ENCODE assay signal across 27 cellular contexts in the genomic region with DNA sequence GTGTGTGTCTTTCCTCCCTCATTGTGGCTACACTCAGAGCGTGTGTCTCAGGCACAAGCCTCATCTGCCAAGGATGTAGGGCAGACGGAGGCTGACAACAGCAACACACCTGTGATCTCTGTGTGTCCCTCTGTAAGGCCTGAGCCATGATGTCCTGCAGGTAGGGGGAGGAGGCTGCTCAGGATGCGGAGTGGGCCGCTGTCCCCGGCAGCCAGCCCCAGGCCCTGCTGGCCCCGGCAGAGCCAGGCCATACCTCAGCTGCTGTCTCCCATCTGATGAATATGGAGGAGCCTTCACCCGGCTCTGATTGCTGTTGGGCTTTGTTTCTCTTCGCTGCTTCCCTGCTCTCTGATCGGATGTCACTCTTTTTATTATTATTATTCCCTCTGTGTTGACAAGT.
DNase-seq lines count a peak whose midpoint lies in the region; ATAC-seq and TF ChIP-seq lines count a peak whose summit lies in the region.
"Had no signal": no experiment of that assay in that cellular context is flagged by ENCODE, and none has a peak within 500 bp of the region (broad histone marks: within the 10 kb centered on the region; RNA-seq: fewer than 3 reads in every experiment).

No MANE protein-coding gene starts in this region.

- TF ChIP-seq EP300 in neural cell (conservative IDR thresholded peaks at IDR 0.05; ENCODE audit: poor library complexity, severe bottlenecking) = no peak

- H2BK12ac ChIP-seq in H9 (ENCODE audit: insufficient read length, low read depth, low read length) = no peak overlapping the region

- no CpG with 5 or more reads among the region's 9 CpGs for WGBS in H9 (ENCODE audit: extremely low coverage, insufficient read length, low lambda C conversion rate)

- H4K8ac ChIP-seq in H9 (replicated peaks; ENCODE audit: insufficient read length, low read depth, low read length) = no peak overlapping the region

- H3K23me2 ChIP-seq in H9 (ENCODE audit: insufficient read length, low read depth, low read length, poor library complexity, severe bottlenecking) = no peaks in the 10 kb centered on the region

- H3K4me3 Mint-ChIP-seq in H9 (no peak overlapping the region), glutamatergic neuron (ENCODE audit: unreplicated experiment) (no peak overlapping the region)
- H3K4me3 Mint-ChIP-seq: activated CD4-positive, alpha-beta T cell treated with anti-CD3 and anti-CD28 coated beads, Interleukin-2, amount 10 ng/mL, durations not matched to agents 24 days and 14 days; activated naive CD8-positive, alpha-beta T cell; activated T-helper 1 cell treated with anti-CD3 and anti-CD28 coated beads, Interleukin-12 subunit alpha, Interleukin-12 subunit beta, Interleukin-2, Interleukin-4 antibody, amounts not matched to agents 30 ng/mL and 10 ng/mL and 1 ng/mL, durations not matched to agents 14 hours and 24 hours and 36 hours; CD14-positive monocyte; central memory CD8-positive, alpha-beta T cell; IgD-negative memory B cell; T-helper 1 cell treated with Interleukin-12 subunit alpha and Interleukin-12 subunit beta and Interleukin-4 antibody, amounts not matched to agents 30 μg/mL and 1 μg/mL, for 36 hours had no signal

- TF ChIP-seq CTCF in H9 (conservative IDR thresholded peaks at IDR 0.05) (no peak), glutamatergic neuron (IDR thresholded peaks at IDR 0.05; ENCODE audit: partially characterized antibody, unreplicated experiment) (no peak), neural cell (IDR thresholded peaks at IDR 0.05; ENCODE audit: poor library complexity, severe bottlenecking) (no peak), WERI-Rb-1 (IDR thresholded peaks at IDR 0.05; ENCODE audit: low read depth, low read length) (no peak)

- H3K9me2 ChIP-seq in neural cell (ENCODE audit: insufficient read depth, low read length) = no peaks in the 10 kb centered on the region

- H3K9me3 Mint-ChIP-seq in H9 (no peaks in the 10 kb centered on the region), glutamatergic neuron (ENCODE audit: unreplicated experiment) (peaks cover 3% of the 10 kb centered on the region)
- H3K9me3 Mint-ChIP-seq: activated CD4-positive, alpha-beta T cell treated with anti-CD3 and anti-CD28 coated beads, Interleukin-2, amount 10 ng/mL, durations not matched to agents 24 days and 14 days; activated T-helper 1 cell treated with anti-CD3 and anti-CD28 coated beads, Interleukin-12 subunit alpha, Interleukin-12 subunit beta, Interleukin-2, Interleukin-4 antibody, amounts not matched to agents 30 ng/mL and 10 ng/mL and 1 ng/mL, durations not matched to agents 14 hours and 24 hours and 36 hours; IgD-negative memory B cell; T-helper 1 cell treated with Interleukin-12 subunit alpha and Interleukin-12 subunit beta and Interleukin-4 antibody, amounts not matched to agents 30 μg/mL and 1 μg/mL, for 36 hours had no signal

- no peak overlapping the region for H2AFZ ChIP-seq in H9 (ENCODE audit: low read length)
- no peak overlapping the region for H2AFZ ChIP-seq in neural cell (ENCODE audit: low read depth, low read length)
- H2AFZ ChIP-seq: parathyroid adenoma had no signal

- H3K79me1 ChIP-seq in H9 (ENCODE audit: insufficient read depth, low read depth, low read length, poor library complexity, severe bottlenecking) = no peaks in the 10 kb centered on the region

- H3K4ac ChIP-seq in H9 (ENCODE audit: low read depth, low read length) = no peak overlapping the region

- H3K18ac ChIP-seq in H9 (ENCODE audit: insufficient read length, low read depth, low read length) = no peak overlapping the region

- H3K4me3 ChIP-seq in neural cell (ENCODE audit: low read length) = peak overlapping the region; percentile 40
- H3K4me3 ChIP-seq in WERI-Rb-1 (ENCODE audit: low read depth, low read length) = no peak overlapping the region
- H3K4me3 ChIP-seq: right lobe of liver, SJSA1, thyroid gland had no signal

- H3K23ac ChIP-seq in H9 (ENCODE audit: insufficient read length, low read depth, low read length) = no peak overlapping the region

- H3K14ac ChIP-seq in H9 (ENCODE audit: insufficient read depth, low read length) = no peak overlapping the region

- H3K36me3 Mint-ChIP-seq in H9 (ENCODE audit: insufficient read depth in 1 of 3, low read depth in 3 of 3) (no peaks in the 10 kb centered on the region), glutamatergic neuron (ENCODE audit: unreplicated experiment) (no peaks in the 10 kb centered on the region)
- H3K36me3 Mint-ChIP-seq: activated naive CD8-positive, alpha-beta T cell; CD14-positive monocyte; IgD-negative memory B cell had no signal

- no peak overlapping the region for H3K27ac ChIP-seq in H9 (ENCODE audit: insufficient read length, low read depth, low read length)
- H3K27ac ChIP-seq in neural cell (ENCODE audit: low read length) = no peak overlapping the region
- no peak overlapping the region for H3K27ac ChIP-seq in WERI-Rb-1
- H3K27ac ChIP-seq: epithelial cell of prostate, parathyroid adenoma, right lobe of liver, SJSA1, thyroid gland had no signal

- H3K27ac Mint-ChIP-seq in H9 = no peak overlapping the region
- peak overlapping the region; percentile 28 for H3K27ac Mint-ChIP-seq in glutamatergic neuron (ENCODE audit: unreplicated experiment)
- H3K27ac Mint-ChIP-seq: activated CD4-positive, alpha-beta T cell treated with anti-CD3 and anti-CD28 coated beads, Interleukin-2, amount 10 ng/mL, durations not matched to agents 24 days and 14 days; activated naive CD8-positive, alpha-beta T cell; activated T-helper 1 cell treated with anti-CD3 and anti-CD28 coated beads, Interleukin-12 subunit alpha, Interleukin-12 subunit beta, Interleukin-2, Interleukin-4 antibody, amounts not matched to agents 30 ng/mL and 10 ng/mL and 1 ng/mL, durations not matched to agents 14 hours and 24 hours and 36 hours; IgD-negative memory B cell; T-helper 1 cell treated with Interleukin-12 subunit alpha and Interleukin-12 subunit beta and Interleukin-4 antibody, amounts not matched to agents 30 μg/mL and 1 μg/mL, for 36 hours had no signal

- peak; percentile 18 for TF ChIP-seq RAD21 in neural cell (conservative IDR thresholded peaks at IDR 0.05)

- no peak overlapping the region for H2BK5ac ChIP-seq in H9 (ENCODE audit: insufficient read length, low read length)

- no peaks in the 10 kb centered on the region; the same call in 1 of the 2 replicates for H3K4me1 ChIP-seq in H9 (ENCODE audit: insufficient read depth, low read length)
- H3K4me1 ChIP-seq: parathyroid adenoma, right lobe of liver, SJSA1, thyroid gland had no signal

- H3K36me3 ChIP-seq in neural cell (ENCODE audit: insufficient read depth, low read length) = no peaks in the 10 kb centered on the region
- no peaks in the 10 kb centered on the region for H3K36me3 ChIP-seq in WERI-Rb-1
- H3K36me3 ChIP-seq: right lobe of liver, SJSA1, thyroid gland had no signal

- no peak overlapping the region for H2BK20ac ChIP-seq in H9 (ENCODE audit: low read depth, low read length, poor library complexity, severe bottlenecking)

- H4K20me1 ChIP-seq in H9 (ENCODE audit: control insufficient read depth, insufficient read depth, insufficient read length) (no peaks in the 10 kb centered on the region), neural cell (ENCODE audit: insufficient read depth) (no peaks in the 10 kb centered on the region)

- no peak overlapping the region for H4K91ac ChIP-seq in H9 (ENCODE audit: insufficient read length, low read depth, low read length)

- H3K9ac ChIP-seq in H9 (ENCODE audit: extremely low read depth, insufficient read length, low read length) = no peak overlapping the region
- no peak overlapping the region for H3K9ac ChIP-seq in neural cell (ENCODE audit: low read length)
- H3K9ac ChIP-seq: parathyroid adenoma had no signal

- DNase-seq in H9 (peak; percentile 59), NCI-H748 (lab: John Stamatoyannopoulos, UW; ENCODE audit: unreplicated experiment) (peak; percentile 82), glutamatergic neuron (peak; percentile 61), NCI-H2196 (lab: John Stamatoyannopoulos, UW; ENCODE audit: unreplicated experiment) (no peak), WERI-Rb-1 (no peak)
- DNase-seq: activated CD4-positive, alpha-beta T cell treated with anti-CD3 and anti-CD28 coated beads, Interleukin-2, amount 10 ng/mL, durations not matched to agents 24 days and 14 days; left cardiac atrium; NCI-H1105; NCI-H2171; NCI-H524 treated with DMSO at 0.1 percent for 48 hours; right lobe of liver; stimulated activated CD4-positive, alpha-beta T cell treated with anti-CD3 and anti-CD28 coated beads, Interleukin-12 subunit alpha, Interleukin-12 subunit beta, amount 100 ng/mL, for 4 hours; stimulated activated CD4-positive, alpha-beta T cell treated with anti-CD3 and anti-CD28 coated beads, Interleukin-4, amount 100 ng/mL, for 4 hours; stimulated activated naive CD8-positive, alpha-beta T cell treated with anti-CD3 and anti-CD28 coated beads, Interleukin-15, Interleukin-2, amounts not matched to agents 100 U/mL and 50 U/mL, for 24 hours; thyroid gland had no signal

- no peak overlapping the region for H4K5ac ChIP-seq in H9 (ENCODE audit: insufficient read length, low read depth, low read length)

- H3T11ph ChIP-seq in H9 (ENCODE audit: low read length) = no peak overlapping the region

- peaks cover 14 to 18% of the 10 kb centered on the region in 2 experiments for H3K4me1 Mint-ChIP-seq in H9
- H3K4me1 Mint-ChIP-seq in glutamatergic neuron (ENCODE audit: low read depth, unreplicated experiment) = peaks cover 41% of the 10 kb centered on the region
- H3K4me1 Mint-ChIP-seq: CD14-positive monocyte, IgD-negative memory B cell had no signal

- no peaks in the 10 kb centered on the region for H3K9me3 ChIP-seq in H9 (ENCODE audit: control insufficient read depth, low read depth, low read length)
- no peaks in the 10 kb centered on the region for H3K9me3 ChIP-seq in neural cell (ENCODE audit: low read length)
- no peaks in the 10 kb centered on the region for H3K9me3 ChIP-seq in WERI-Rb-1 (ENCODE audit: severe bottlenecking)
- H3K9me3 ChIP-seq: right lobe of liver, SJSA1, thyroid gland had no signal

- H3K27me3 Mint-ChIP-seq in H9 (ENCODE audit: low read depth) (peaks cover 10% of the 10 kb centered on the region), glutamatergic neuron (ENCODE audit: unreplicated experiment) (peaks cover 4% of the 10 kb centered on the region)

- no peak overlapping the region for H2BK120ac ChIP-seq in H9 (ENCODE audit: low read depth, low read length, poor library complexity, severe bottlenecking)

- H2AK5ac ChIP-seq in H9 (ENCODE audit: insufficient read length, low read length) = no peak overlapping the region

- no peak overlapping the region for H3K4me2 ChIP-seq in H9 (ENCODE audit: insufficient read depth, insufficient read length, low read length)
- peak overlapping the region; percentile 1 for H3K4me2 ChIP-seq in neural cell (ENCODE audit: low read length)

- no peaks in the 10 kb centered on the region for H3K79me2 ChIP-seq in H9 (ENCODE audit: insufficient read depth, low read length)
- H3K79me2 ChIP-seq in neural cell (replicated peaks; ENCODE audit: insufficient read depth, low read length) = no peaks in the 10 kb centered on the region
- H3K79me2 ChIP-seq: parathyroid adenoma had no signal

- no peak overlapping the region for H2BK15ac ChIP-seq in H9 (ENCODE audit: low read depth, low read length)

- no peak overlapping the region for H3K56ac ChIP-seq in H9 (ENCODE audit: insufficient read length, low read depth, low read length)

- H3F3A ChIP-seq in neural cell (ENCODE audit: insufficient read depth, low read length, poor library complexity, severe bottlenecking) = peaks cover 7% of the 10 kb centered on the region

- no peaks in the 10 kb centered on the region for H3K27me3 ChIP-seq in H9 (ENCODE audit: insufficient read depth, low read length)
- peaks cover 27% of the 10 kb centered on the region for H3K27me3 ChIP-seq in neural cell (ENCODE audit: insufficient read depth, low read depth, low read length)
- no peaks in the 10 kb centered on the region for H3K27me3 ChIP-seq in WERI-Rb-1 (ENCODE audit: insufficient read depth, low read depth, severe bottlenecking)
- H3K27me3 ChIP-seq: right lobe of liver, SJSA1, thyroid gland had no signal

- no peak for ATAC-seq in HG02870 (IDR thresholded peaks at IDR 0.05; ENCODE audit: unreplicated experiment)
- ATAC-seq: HCT116; left cardiac atrium; right lobe of liver; stimulated activated naive CD8-positive, alpha-beta T cell treated with anti-CD3 and anti-CD28 coated beads, Interleukin-15, Interleukin-2, amounts not matched to agents 100 U/mL and 50 U/mL, for 24 hours had no signal

Comparison
In these comparisons a context has a peak if more than half of its experiments do, and no peak if none do; other contexts are left out.
1. DNase-seq: peak in H9 (single experiment), NCI-H748 (single experiment) and glutamatergic neuron (single experiment); none in NCI-H2196 (single experiment) and WERI-Rb-1 (single experiment).